ENCODE assay signal across 25 cellular contexts in genomic region chr4:76203541-76203940, GRCh38. TPM values are rescaled to one million over a fixed set of nuclear protein-coding genes. Genes with fewer than 3 reads are reported as not detected.
DNase-seq lines count a peak whose midpoint lies in the region; ATAC-seq and TF ChIP-seq lines count a peak whose summit lies in the region.
"Had no signal": no experiment of that assay in that cellular context is flagged by ENCODE, and none has a peak within 500 bp of the region (broad histone marks: within the 10 kb centered on the region; RNA-seq: fewer than 3 reads in every experiment).

No MANE protein-coding gene starts in this region.

- peak overlapping the region; percentile 11; the same call in 1 of the 2 replicates for H3K14ac ChIP-seq in IMR-90 (replicated peaks; ENCODE audit: low read depth, low read length)

- CTCF ChIA-PET in IMR-90 (lab: Yijun Ruan, JAX) (no interaction called here), GM10248 (lab: Yijun Ruan, JAX) (interaction anchor here (1.1 to 2.0 kb wide), 4 partner anchors 9 to 175 kb away, joined by 3 to 12 read pairs (median 5); partner anchors contain the start of gene SCARB2)

- peak overlapping the region; percentile 59; the same call in 1 of the 2 replicates for H3K23ac ChIP-seq in IMR-90 (ENCODE audit: low read depth, low read length)

- H2BK5ac ChIP-seq in IMR-90 (ENCODE audit: low read depth, low read length, poor library complexity, severe bottlenecking): peak overlapping the region; percentile 8

- no peaks in the 10 kb centered on the region for H3K27me3 ChIP-seq in IMR-90 (ENCODE audit: control insufficient read depth, insufficient read depth, low read length)
- no peaks in the 10 kb centered on the region for H3K27me3 ChIP-seq in SJCRH30
- H3K27me3 ChIP-seq in iPS-15b (ENCODE audit: control insufficient read depth, insufficient read depth, low read length): no peaks in the 10 kb centered on the region
- H3K27me3 ChIP-seq in subcutaneous abdominal adipose tissue (ENCODE audit: control insufficient read depth in 5 of 5, insufficient read depth in 4 of 5, low read length in 5 of 5): no peaks in the 10 kb centered on the region
- H3K27me3 ChIP-seq: pancreas, upper lobe of right lung had no signal

- no peak overlapping the region for H4K8ac ChIP-seq in IMR-90 (ENCODE audit: low read depth in 2 of 2, low read length in 2 of 2)

- intact Hi-C loops in IMR-90 (cut with micrococcal nuclease): no loop called here

- in situ Hi-C loops in IMR-90 (cut with MboI; ENCODE audit: low sequenced_read_pairs): no loop called here

- no peak overlapping the region for H2AFZ ChIP-seq in IMR-90 (replicated peaks; ENCODE audit: low read length, poor library complexity)

- H2AK9ac ChIP-seq in IMR-90 (replicated peaks; ENCODE audit: low read depth, low read length, poor library complexity): peak overlapping the region; percentile 20

- no peak overlapping the region for H3K56ac ChIP-seq in IMR-90 (ENCODE audit: extremely low read depth, insufficient read depth, low read length)

- H3K4ac ChIP-seq in IMR-90 (ENCODE audit: low read depth, low read length): peak overlapping the region; percentile 27; the same call in 1 of the 2 replicates

- TF ChIP-seq RAD21 in IMR-90 (IDR thresholded peaks at IDR 0.05; ENCODE audit: low read length): no peak

- no TSS peak for BruUV-seq in IMR-90 (replicated peaks; lab: Mats Ljungman, UMichigan)

- H4K5ac ChIP-seq in IMR-90 (ENCODE audit: low read depth, low read length): peak overlapping the region; percentile 28; the same call in 1 of the 2 replicates

- H3K18ac ChIP-seq in IMR-90 (ENCODE audit: low read depth, low read length): peak overlapping the region; percentile 57; the same call in 1 of the 2 replicates

- no peak overlapping the region for H2BK20ac ChIP-seq in IMR-90 (ENCODE audit: low read depth, low read length)

- H3K4me2 ChIP-seq in IMR-90 (ENCODE audit: low read depth, low read length): no peak overlapping the region

- no peak for TF ChIP-seq POLR2A in IMR-90 (IDR thresholded peaks at IDR 0.05; ENCODE audit: low read depth, low read length)

- no CpG with 5 or more reads among the region's 4 CpGs for WGBS in IMR-90 (ENCODE audit: extremely low coverage in 2 of 2, insufficient read length in 1 of 2), 2 experiments

- H3K4me3 ChIP-seq in IMR-90 (ENCODE audit: insufficient read depth, low read depth, low read length) (no peak overlapping the region), SJCRH30 (no peak overlapping the region), iPS-15b (ENCODE audit: low read depth, low read length) (no peak overlapping the region), subcutaneous abdominal adipose tissue (ENCODE audit: low read depth in 1 of 5, low read length in 5 of 5) (no peak overlapping the region)
- H3K4me3 ChIP-seq: K562, pancreas, upper lobe of right lung had no signal

- H3K9me3 ChIP-seq in IMR-90 (ENCODE audit: control insufficient read depth, insufficient read depth, low read length): no peaks in the 10 kb centered on the region
- H3K9me3 ChIP-seq in SJCRH30 (replicated peaks): no peaks in the 10 kb centered on the region
- H3K9me3 ChIP-seq in iPS-15b (ENCODE audit: control insufficient read depth, insufficient read depth, low read length): no peaks in the 10 kb centered on the region
- no peaks in the 10 kb centered on the region for H3K9me3 ChIP-seq in subcutaneous abdominal adipose tissue (ENCODE audit: control insufficient read depth in 5 of 5, low read length in 5 of 5)
- H3K9me3 ChIP-seq: pancreas, upper lobe of right lung had no signal

- H3K79me1 ChIP-seq in IMR-90 (ENCODE audit: low read depth in 1 of 2, low read length in 2 of 2): peaks cover 19 to 66% of the 10 kb centered on the region in 2 experiments

- H4K91ac ChIP-seq in IMR-90 (ENCODE audit: insufficient read depth, low read depth, low read length): no peak overlapping the region

- no peak overlapping the region for H3K9ac ChIP-seq in IMR-90 (ENCODE audit: low read depth, low read length)
- peak overlapping the region; percentile 8 for H3K9ac ChIP-seq in iPS-15b (ENCODE audit: low read depth, low read length)
- no peak overlapping the region for H3K9ac ChIP-seq in subcutaneous abdominal adipose tissue (ENCODE audit: low read length in 5 of 5)

- no peak overlapping the region for H2BK15ac ChIP-seq in IMR-90 (ENCODE audit: low read depth, low read length)

- no peak overlapping the region for H2AK5ac ChIP-seq in IMR-90 (ENCODE audit: low read depth, low read length)

- dilution Hi-C loops in IMR-90 (cut with HindIII; ENCODE audit: low sequenced_read_pairs, unreplicated experiment): no loop called here

- POLR2A ChIA-PET in IMR-90 (lab: Charles Lee; ENCODE audit: unreplicated experiment) (no interaction called here), GM10248 (lab: Yijun Ruan, JAX) (no interaction called here)

- no peak overlapping the region for H2BK120ac ChIP-seq in IMR-90 (ENCODE audit: low read depth, low read length)

- peaks cover 28% of the 10 kb centered on the region; the same call in 1 of the 2 replicates for H4K20me1 ChIP-seq in IMR-90 (ENCODE audit: insufficient read depth, low read length)

- peaks cover 14% of the 10 kb centered on the region for H3K9me1 ChIP-seq in IMR-90 (ENCODE audit: insufficient read depth, low read length)

- peaks cover 28% of the 10 kb centered on the region for H3K4me1 ChIP-seq in IMR-90 (ENCODE audit: control insufficient read depth, insufficient read depth, low read length)
- H3K4me1 ChIP-seq in SJCRH30: peaks cover 59% of the 10 kb centered on the region
- peaks cover 4% of the 10 kb centered on the region for H3K4me1 ChIP-seq in iPS-15b (ENCODE audit: control insufficient read depth, insufficient read depth, low read length)
- H3K4me1 ChIP-seq in subcutaneous abdominal adipose tissue (ENCODE audit: control insufficient read depth in 5 of 5, insufficient read depth in 5 of 5, low read length in 5 of 5): peaks cover 9 to 82% (median 69%) of the 10 kb centered on the region in 5 donors

- H3K36me3 ChIP-seq in IMR-90 (ENCODE audit: control insufficient read depth, insufficient read depth, low read length): no peaks in the 10 kb centered on the region
- no peaks in the 10 kb centered on the region for H3K36me3 ChIP-seq in SJCRH30
- H3K36me3 ChIP-seq in iPS-15b (ENCODE audit: control insufficient read depth, insufficient read depth, low read length): no peaks in the 10 kb centered on the region
- peaks cover 0 to 4% (median 0%) of the 10 kb centered on the region in 5 donors for H3K36me3 ChIP-seq in subcutaneous abdominal adipose tissue (ENCODE audit: control insufficient read depth in 5 of 5, insufficient read depth in 5 of 5, low read length in 5 of 5)
- H3K36me3 ChIP-seq: pancreas, upper lobe of right lung had no signal

- H3K27ac ChIP-seq in IMR-90 (ENCODE audit: insufficient read depth, low read length) (0 out of 2 replicates have a peak overlapping the region, but pooled peaks have one; percentile 7), SJCRH30 (peak overlapping the region; percentile 45), subcutaneous abdominal adipose tissue (ENCODE audit: low read depth, low read length) (peak overlapping the region; percentile 95)
- H3K27ac ChIP-seq: epithelial cell of prostate, pancreas, upper lobe of right lung, VCaP had no signal

- ATAC-seq in IMR-90 (ENCODE audit: low read depth) (no peak), HG03442 (IDR thresholded peaks at IDR 0.05; ENCODE audit: unreplicated experiment) (no peak), HG03520 (IDR thresholded peaks at IDR 0.05; ENCODE audit: unreplicated experiment) (no peak), HG02973 (IDR thresholded peaks at IDR 0.05; ENCODE audit: unreplicated experiment) (no peak)
- ATAC-seq: K562; natural killer cell; pancreas; stimulated activated naive CD8-positive, alpha-beta T cell treated with anti-CD3 and anti-CD28 coated beads, Interleukin-15, Interleukin-2, amounts not matched to agents 100 U/mL and 50 U/mL, for 24 hours; upper lobe of right lung had no signal

- no peak for TF ChIP-seq CTCF in IMR-90 (conservative IDR thresholded peaks at IDR 0.05; ENCODE audit: low read depth, low read length)
- no peak for TF ChIP-seq CTCF in GM10248 (IDR thresholded peaks at IDR 0.05; ENCODE audit: control extremely low read depth, extremely low read depth, low read depth, missing control alignments)

- DNase-seq in IMR-90 (no peak), SJCRH30 (peak; percentile 82 to 92), GM10248 (ENCODE audit: extremely low spot score) (no peak)
- DNase-seq: activated CD4-positive, alpha-beta memory T cell treated with anti-CD3 and anti-CD28 coated beads for 36 hours; activated gamma-delta T cell; activated T-cell treated with anti-CD3 and anti-CD28 coated beads for 4 hours; HFFc6; kidney glomerular epithelial cell; mesendoderm; natural killer cell; NCI-H774; pancreas; SIG-M5; stimulated activated CD4-positive, alpha-beta T cell treated with anti-CD3 and anti-CD28 coated beads, Interleukin-2, amount 100 ng/mL, for 24 hours; stimulated activated naive CD8-positive, alpha-beta T cell treated with anti-CD3 and anti-CD28 coated beads, Interleukin-15, Interleukin-2, amounts not matched to agents 100 U/mL and 50 U/mL, for 24 hours; T-helper 2 cell; upper lobe of right lung had no signal

TF ChIP-seq in IMR-90, 13 proteins besides CTCF, POLR2A, EP300 and RAD21 (continues in another document):
- no peak for TF ChIP-seq NFE2L2 (IDR thresholded peaks at IDR 0.05; ENCODE audit: low read depth, low read length)

RNA-seq across cellular contexts. Expression of gene SCARB2, which starts 10.1 kb away (rescaled TPM):
- 89.7 and 102 TPM in 2 replicates for total RNA-seq in IMR-90 (2012; rRNA removed)
- 56.5 and 69.2 TPM in 2 replicates for polyA plus RNA-seq in IMR-90 (2012; rRNA removed)
- 19.6 and 23.3 TPM in 2 replicates for polyA plus RNA-seq in IMR-90 (2012; cell fraction: cytosol; rRNA removed)
- polyA plus RNA-seq in IMR-90 (2012; cell fraction: nucleus; rRNA removed; ENCODE audit: low replicate concordance): 10.9 and 46.8 TPM in 2 replicates
- total RNA-seq in SJCRH30 (2014; rRNA removed; shearing (Covaris generic)): 97.5 and 99.4 TPM in 2 replicates

RNA-seq across cellular contexts. Expression of gene FAM47E, which starts 48.0 kb away (rescaled TPM):
- total RNA-seq in IMR-90 (2012; rRNA removed): under 0.01 TPM in 1 of 2 replicates, not detected in the other
- polyA plus RNA-seq in IMR-90 (2012; rRNA removed): 0.05 TPM in 1 of 2 replicates, not detected in the other
- not detected in 2 replicates for polyA plus RNA-seq in IMR-90 (2012; cell fraction: cytosol; rRNA removed)
- 0.02 TPM in 1 of 2 replicates, not detected in the other for polyA plus RNA-seq in IMR-90 (2012; cell fraction: nucleus; rRNA removed; ENCODE audit: low replicate concordance)
- 0.02 and 0.28 TPM in 2 replicates for total RNA-seq in SJCRH30 (2014; rRNA removed; shearing (Covaris generic))
- total RNA-seq: activated CD4-positive, alpha-beta memory T cell treated with anti-CD3 and anti-CD28 coated beads for 36 hours had no signal

RNA-seq across cellular contexts. Expression of gene NUP54, which starts 55.3 kb away (rescaled TPM):
- total RNA-seq in IMR-90 (2012; rRNA removed): 44.4 and 62.8 TPM in 2 replicates
- polyA plus RNA-seq in IMR-90 (2012; rRNA removed): 19.2 and 24.6 TPM in 2 replicates
- polyA plus RNA-seq in IMR-90 (2012; cell fraction: cytosol; rRNA removed): 2.6 and 4.7 TPM in 2 replicates
- polyA plus RNA-seq in IMR-90 (2012; cell fraction: nucleus; rRNA removed; ENCODE audit: low replicate concordance): 3.2 and 29.4 TPM in 2 replicates
- total RNA-seq in SJCRH30 (2014; rRNA removed; shearing (Covaris generic)): 108 and 117 TPM in 2 replicates

Comparison
In these comparisons a context has a peak if more than half of its experiments do, and no peak if none do; other contexts are left out.
1. DNase-seq: peak in SJCRH30 (2 of 2); none in IMR-90 (single experiment) and GM10248 (single experiment).
2. H3K27ac ChIP-seq: peak in every context shown above with its lines; median percentile 95 in subcutaneous abdominal adipose tissue; 45 in SJCRH30; 7 in IMR-90.